ENCODE assay signal across 22 cellular contexts in the genomic region with DNA sequence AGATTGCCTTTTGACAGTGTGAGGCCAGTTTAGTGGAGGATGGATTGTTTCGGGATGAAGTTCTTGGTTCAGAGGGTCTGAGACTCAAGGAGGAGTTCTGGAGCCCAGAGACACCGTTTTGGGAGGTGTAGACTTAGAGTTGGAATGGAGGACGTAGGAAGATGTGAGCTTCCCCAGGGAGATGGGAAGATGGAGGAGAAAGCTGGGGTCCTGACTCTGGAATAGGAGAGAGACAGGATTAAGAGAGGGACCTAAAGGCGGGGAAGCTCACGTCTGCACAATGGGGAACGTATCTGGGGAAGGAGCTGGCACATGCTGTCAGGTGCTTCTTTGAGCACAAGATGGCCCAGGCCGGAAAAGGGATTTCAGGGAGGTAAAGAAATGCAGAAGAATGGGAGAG.
"Had no signal": no experiment of that assay in that cellular context is flagged by ENCODE, and none has a peak within 500 bp of the region (broad histone marks: within the 10 kb centered on the region; RNA-seq: fewer than 3 reads in every experiment).

No MANE protein-coding gene starts in this region.

- H3K27me3 ChIP-seq: left lung, right atrium auricular region, uterus had no signal

- H3K9me3 Mint-ChIP-seq: brain, nephron, WTC11 had no signal

- H3K9me3 ChIP-seq: left lung, right atrium auricular region, tibial nerve, uterus had no signal

- H3K4me3 Mint-ChIP-seq: brain, nephron, WTC11 had no signal

- H3K27ac Mint-ChIP-seq: activated naive CD4-positive, alpha-beta T cell treated with anti-CD3 and anti-CD28 coated beads, Interleukin-2, amount 50 U/mL, for 72 hours; nephron; WTC11 had no signal

- H3K4me3 ChIP-seq: coronary artery, left lung, right atrium auricular region, SK-N-MC, tibial nerve, uterus had no signal

- DNase-seq: activated CD4-positive, alpha-beta T cell treated with anti-CD3 and anti-CD28 coated beads for 48 hours; central memory CD4-positive, alpha-beta T cell; effector CD4-positive, alpha-beta T cell; foreskin fibroblast; hippocampal formation; left lung; mesenchymal stem cell; occipital lobe; stimulated activated CD4-positive, alpha-beta T cell treated with anti-CD3 and anti-CD28 coated beads, Interleukin-15, amount 100 ng/mL, for 24 hours; stimulated activated CD4-positive, alpha-beta T cell treated with anti-CD3 and anti-CD28 coated beads, Interleukin-4, amount 100 ng/mL, for 24 hours; stimulated activated naive CD4-positive, alpha-beta T cell; uterus had no signal

- H3K36me3 ChIP-seq: left lung, right atrium auricular region, tibial nerve, uterus had no signal

- H3K4me1 ChIP-seq: tibial nerve, uterus had no signal

- H3K27ac ChIP-seq: coronary artery, left lung, right atrium auricular region, SK-N-MC, tibial nerve, uterus had no signal

- FAIRE-seq: endothelial cell of umbilical vein, keratinocyte had no signal

- H3K36me3 Mint-ChIP-seq: activated naive CD4-positive, alpha-beta T cell treated with anti-CD3 and anti-CD28 coated beads, Interleukin-2, amount 50 U/mL, for 72 hours; brain; WTC11 had no signal
